ENCODE assay signal across 1 cellular context in genomic region chr16:15682105-15682570, GRCh38.
A peak's percentile ranks its signal among the peaks of the same experiment; 100 is the strongest.
TF ChIP-seq lines count a peak whose summit lies in the region.

No MANE protein-coding gene starts in this region.

TF ChIP-seq in K562, 482 proteins besides CTCF, POLR2A, EP300 and RAD21 (continued from another document and continues in another):
- TF ChIP-seq MITF (IDR thresholded peaks at IDR 0.05) (peak; percentile 94), ARID3A (IDR thresholded peaks at IDR 0.05; ENCODE audit: borderline replicate concordance, low read depth, low read length) (0 out of 2 replicates have a peak, but pooled peaks have one; percentile 12), ATF2 (CRISPR knock-in tag; IDR thresholded peaks at IDR 0.05) (no peak), TFE3 (CRISPR knock-in tag; IDR thresholded peaks at IDR 0.05) (peak; percentile 48), ZC3H8 (IDR thresholded peaks at IDR 0.05) (no peak), CEBPZ (IDR thresholded peaks at IDR 0.05; ENCODE audit: borderline replicate concordance, low read depth, low read length) (no peak), ZBTB1 (CRISPR knock-in tag; IDR thresholded peaks at IDR 0.05; ENCODE audit: borderline replicate concordance, low read depth) (no peak), CCAR2 (IDR thresholded peaks at IDR 0.05; ENCODE audit: low read depth, low read length) (no peak), SPI1 (IDR thresholded peaks at IDR 0.05; ENCODE audit: borderline replicate concordance, low read depth, low read length) (no peak), FOXO4 (CRISPR knock-in tag; IDR thresholded peaks at IDR 0.05) (no peak), CHAMP1 (IDR thresholded peaks at IDR 0.05) (no peak), IRF2 (CRISPR knock-in tag; IDR thresholded peaks at IDR 0.05) (no peak), MAFK (IDR thresholded peaks at IDR 0.05; ENCODE audit: low read length) (0 out of 2 replicates have a peak, but pooled peaks have one; percentile 14), CTCFL (IDR thresholded peaks at IDR 0.05; ENCODE audit: borderline replicate concordance, insufficient read depth, low read depth, low read length, poor library complexity, severe bottlenecking) (no peak), ELF4 (CRISPR knock-in tag; IDR thresholded peaks at IDR 0.05) (no peak), RHOXF2B (CRISPR knock-in tag; conservative IDR thresholded peaks at IDR 0.05) (no peak), ZNF511 (CRISPR knock-in tag; IDR thresholded peaks at IDR 0.05) (no peak), TOE1 (IDR thresholded peaks at IDR 0.05; ENCODE audit: borderline replicate concordance) (peak; percentile 65; the same call in 1 of the 2 replicates), TOE1 (CRISPR knock-in tag; IDR thresholded peaks at IDR 0.05; ENCODE audit: borderline replicate concordance, low read depth) (no peak), ZNF77 (CRISPR knock-in tag; IDR thresholded peaks at IDR 0.05) (no peak), MBD1 (CRISPR knock-in tag; IDR thresholded peaks at IDR 0.05) (no peak), ZFP91 (CRISPR knock-in tag; IDR thresholded peaks at IDR 0.05) (no peak), SRSF9 (IDR thresholded peaks at IDR 0.05; ENCODE audit: borderline replicate concordance, low read depth, low read length) (no peak), HINFP (tag; conservative IDR thresholded peaks at IDR 0.05; ENCODE audit: low read depth) (no peak), JUND (IDR thresholded peaks at IDR 0.05; ENCODE audit: borderline replicate concordance, low read depth, low read length) (peak; percentile 94), JUND (tag; IDR thresholded peaks at IDR 0.05; ENCODE audit: borderline replicate concordance, low read depth, low read length) (peak; percentile 90), CREB3 (tag; conservative IDR thresholded peaks at IDR 0.05; ENCODE audit: low read depth) (peak; percentile 56; the same call in 1 of the 2 replicates), HCFC1 (IDR thresholded peaks at IDR 0.05; ENCODE audit: low read depth, low read length) (no peak), CREB1 (IDR thresholded peaks at IDR 0.05) (no peak), CREB1 (CRISPR knock-in tag; IDR thresholded peaks at IDR 0.05) (no peak), CBFB (CRISPR knock-in tag; IDR thresholded peaks at IDR 0.05) (no peak)
